In the genomic region with DNA sequence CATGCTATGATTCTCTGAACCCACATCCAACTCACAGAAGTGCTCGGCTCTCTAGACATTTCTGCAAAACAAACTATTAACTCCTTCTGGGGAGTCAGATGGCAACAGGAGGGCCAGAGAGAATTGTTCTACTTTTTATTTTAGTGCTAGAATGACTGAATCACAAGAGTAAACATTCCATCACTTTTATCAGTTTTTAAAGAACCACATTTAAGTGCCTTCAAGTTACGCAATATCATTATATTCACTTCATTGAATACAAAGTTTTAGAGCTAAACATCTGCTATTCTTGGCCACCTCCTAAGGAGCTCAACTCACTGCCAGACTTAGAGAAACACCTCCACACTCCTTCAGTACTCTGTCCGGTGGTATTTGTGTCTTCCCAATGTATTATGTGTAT, we compare ENCODE assay signal across 2 cellular contexts.
TF ChIP-seq lines count a peak whose summit lies in the region.

No MANE protein-coding gene starts in this region.

TF ChIP-seq in A549, 52 proteins besides CTCF, POLR2A, EP300 and RAD21:
- TF ChIP-seq JUN (IDR thresholded peaks at IDR 0.05) (no peak), CEBPB (IDR thresholded peaks at IDR 0.05) (peak; percentile 26 to 41; a peak in 1 of 4 replicates)

TF ChIP-seq in IMR-90, 13 proteins besides CTCF, POLR2A, EP300 and RAD21:
- no peak for TF ChIP-seq MAFK (IDR thresholded peaks at IDR 0.05; ENCODE audit: low read depth, low read length)
- TF ChIP-seq MAZ (IDR thresholded peaks at IDR 0.05; ENCODE audit: borderline replicate concordance, low read depth, low read length): no peak
- TF ChIP-seq CEBPB (IDR thresholded peaks at IDR 0.05; ENCODE audit: low read depth, low read length): peak; percentile 91
- TF ChIP-seq, protein P1, sequence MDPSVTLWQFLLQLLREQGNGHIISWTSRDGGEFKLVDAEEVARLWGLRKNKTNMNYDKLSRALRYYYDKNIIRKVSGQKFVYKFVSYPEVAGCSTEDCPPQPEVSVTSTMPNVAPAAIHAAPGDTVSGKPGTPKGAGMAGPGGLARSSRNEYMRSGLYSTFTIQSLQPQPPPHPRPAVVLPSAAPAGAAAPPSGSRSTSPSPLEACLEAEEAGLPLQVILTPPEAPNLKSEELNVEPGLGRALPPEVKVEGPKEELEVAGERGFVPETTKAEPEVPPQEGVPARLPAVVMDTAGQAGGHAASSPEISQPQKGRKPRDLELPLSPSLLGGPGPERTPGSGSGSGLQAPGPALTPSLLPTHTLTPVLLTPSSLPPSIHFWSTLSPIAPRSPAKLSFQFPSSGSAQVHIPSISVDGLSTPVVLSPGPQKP (IDR thresholded peaks at IDR 0.05; ENCODE audit: borderline replicate concordance, low read depth, low read length): no peak
- no peak for TF ChIP-seq NFE2L2 (IDR thresholded peaks at IDR 0.05; ENCODE audit: low read depth, low read length)
- no peak for TF ChIP-seq SMC3 (IDR thresholded peaks at IDR 0.05; ENCODE audit: low read depth, low read length)
- no peak for TF ChIP-seq BHLHE40 (IDR thresholded peaks at IDR 0.05; ENCODE audit: low read depth, low read length)
- no peak for TF ChIP-seq CHD1 (IDR thresholded peaks at IDR 0.05; ENCODE audit: low read depth, low read length)
- TF ChIP-seq FOS (IDR thresholded peaks at IDR 0.05; ENCODE audit: low read depth, low read length): no peak
